ENCODE assay signal across 8 cellular contexts in genomic region chr3:136142592-136142991, GRCh38. TPM values are rescaled to one million over a fixed set of nuclear protein-coding genes. Genes with fewer than 3 reads are reported as not detected.
DNase-seq lines count a peak whose midpoint lies in the region; ATAC-seq, FAIRE-seq and TF ChIP-seq lines count a peak whose summit lies in the region.

No MANE protein-coding gene starts in this region.

- H3F3A ChIP-seq in smooth muscle cell (ENCODE audit: low read depth), result peaks cover 7% of the 10 kb centered on the region

- no peak for ATAC-seq in HG03025 (IDR thresholded peaks at IDR 0.05; ENCODE audit: low FRiP score, unreplicated experiment)

- H3K4me2 ChIP-seq in smooth muscle cell, result peak overlapping the region; percentile 16

- peak; percentile 12 for DNase-seq in NCI-H510A treated with DMSO at 0.1 percent for 48 hours (lab: John Stamatoyannopoulos, UW)
- no peak for DNase-seq in NCI-H510A (lab: John Stamatoyannopoulos, UW)
- peak; percentile 85 for DNase-seq in RPMI7951 (ENCODE audit: low read depth)
- DNase-seq in foreskin fibroblast, result peak; percentile 70 to 84
- DNase-seq in smooth muscle cell (lab: John Stamatoyannopoulos, UW; ENCODE audit: unreplicated experiment), result no peak
- DNase-seq in GM19238 (ENCODE audit: insufficient read length, low spot score), result no peak
- DNase-seq in small intestine, result no peak

- H3K27me3 ChIP-seq in smooth muscle cell (ENCODE audit: low read depth) (no peaks in the 10 kb centered on the region), small intestine (ENCODE audit: control insufficient read depth in 2 of 2, insufficient read depth in 2 of 2, low read length in 2 of 2) (no peaks in the 10 kb centered on the region)

- H3K36me3 ChIP-seq in smooth muscle cell (ENCODE audit: low read depth) (no peaks in the 10 kb centered on the region), small intestine (ENCODE audit: control insufficient read depth in 2 of 2, insufficient read depth in 2 of 2, low read length in 2 of 2) (peaks cover 0 to 3% of the 10 kb centered on the region in 2 donors)

- peaks cover 19% of the 10 kb centered on the region for H3K79me2 ChIP-seq in smooth muscle cell (ENCODE audit: low read depth)

- H3K27ac ChIP-seq in smooth muscle cell (ENCODE audit: low read depth) (peak overlapping the region; percentile 83), small intestine (ENCODE audit: low read depth in 1 of 2, low read length in 1 of 2) (no peak overlapping the region)

- H3K9me3 ChIP-seq in smooth muscle cell (replicated peaks; ENCODE audit: low read depth) (no peaks in the 10 kb centered on the region), small intestine (ENCODE audit: control insufficient read depth, low read depth) (no peaks in the 10 kb centered on the region)

- H2AFZ ChIP-seq in smooth muscle cell (ENCODE audit: low read depth), result no peak overlapping the region

- no peaks in the 10 kb centered on the region for H3K4me1 ChIP-seq in smooth muscle cell (ENCODE audit: low read depth)
- peaks cover 0 to 2% of the 10 kb centered on the region in 2 donors for H3K4me1 ChIP-seq in small intestine (ENCODE audit: control insufficient read depth in 2 of 2, insufficient read depth in 1 of 2, low read depth in 1 of 2, low read length in 1 of 2)

- H3K4me3 ChIP-seq in foreskin fibroblast (ENCODE audit: low read depth in 1 of 2, low read length in 2 of 2) (no peak overlapping the region), smooth muscle cell (no peak overlapping the region), small intestine (ENCODE audit: low read depth in 1 of 2, low read length in 2 of 2) (no peak overlapping the region)

- peaks cover 37% of the 10 kb centered on the region for H4K20me1 ChIP-seq in smooth muscle cell (ENCODE audit: low read depth)

- FAIRE-seq in small intestine (lab: Jason Lieb, UNC), result no peak

- no peak for TF ChIP-seq CTCF in foreskin fibroblast (IDR thresholded peaks at IDR 0.05; ENCODE audit: low read depth, low read length)
- TF ChIP-seq CTCF in smooth muscle cell (IDR thresholded peaks at IDR 0.05; ENCODE audit: borderline replicate concordance, insufficient read depth, poor library complexity, severe bottlenecking), result no peak

- peak overlapping the region; percentile 61 for H3K9ac ChIP-seq in smooth muscle cell (ENCODE audit: low read depth)

- 24% methylated on average over 3 of the region's 3 CpGs for WGBS in smooth muscle cell (ENCODE audit: low lambda C conversion rate)
- 40 to 54% (median 43%) methylated on average over 3 of the region's 3 CpGs for WGBS in small intestine, 3 donors

RNA-seq across cellular contexts. Expression of gene MSL2, which starts 53.5 kb away (rescaled TPM):
- total RNA-seq in RPMI7951 (2014; rRNA removed; shearing (Covaris generic)), result 13.1 and 13.7 TPM in 2 replicates
- total RNA-seq in smooth muscle cell, result 16.9 and 39.9 TPM in 2 replicates
- polyA plus RNA-seq in smooth muscle cell (5.7 and 6.9 TPM in 2 replicates), small intestine (1 to 10 TPM; 3.8 to 8.0 (median 4.9) TPM)

Comparison
In these comparisons a context has a peak if more than half of its experiments do, and no peak if none do; other contexts are left out.
1. DNase-seq: peak in NCI-H510A treated with DMSO at 0.1 percent for 48 hours (single experiment), RPMI7951 (single experiment) and foreskin fibroblast (2 of 2); none in NCI-H510A (single experiment), smooth muscle cell (single experiment), GM19238 (single experiment) and small intestine (single experiment).